In genomic region chr12:29310899-29311298, GRCh38 we compare ENCODE assay signal across 28 cellular contexts.
"Had no signal": no experiment of that assay in that cellular context is flagged by ENCODE, and none has a peak within 500 bp of the region (broad histone marks: within the 10 kb centered on the region; RNA-seq: fewer than 3 reads in every experiment).

No MANE protein-coding gene starts in this region.

- H3K9me3 ChIP-seq: suprapubic skin, testis, thoracic aorta, thyroid gland, tibial artery, tibial nerve, upper lobe of left lung, upper lobe of right lung, uterus, vagina had no signal

- H3K4me3 ChIP-seq: suprapubic skin, testis, thoracic aorta, thyroid gland, tibial artery, tibial nerve, upper lobe of left lung, upper lobe of right lung, uterus, vagina had no signal

- H3K27ac ChIP-seq: suprapubic skin, testis, thoracic aorta, thyroid gland, tibial artery, tibial nerve, upper lobe of left lung, upper lobe of right lung, uterus, vagina had no signal

- H3K27ac Mint-ChIP-seq: stimulated activated effector memory CD8-positive, alpha-beta T cell treated with anti-CD3 and anti-CD28 coated beads, Interleukin-12 subunit alpha, Interleukin-12 subunit beta, amount 100 ng/mL, for 72 hours; stimulated activated memory B cell treated with anti-CD40 and anti-IgM and Interleukin-4, amounts not matched to agents 10 μg/mL and 1 μg/mL and 100 μg/mL, for 72 hours; stimulated activated naive B cell treated with anti-CD40 and anti-IgM and Interleukin-4, amounts not matched to agents 10 μg/mL and 1 μg/mL and 100 μg/mL, for 72 hours; stimulated activated naive CD8-positive, alpha-beta T cell treated with anti-CD3 and anti-CD28 coated beads, Interleukin-15, amount 100 ng/mL, for 72 hours; stimulated activated naive CD8-positive, alpha-beta T cell treated with anti-CD3 and anti-CD28 coated beads, Interleukin-15, Interleukin-2, amounts not matched to agents 100 ng/mL and 50 ng/mL, for 24 hours; type B pancreatic cell had no signal

- H3K9me3 Mint-ChIP-seq: stimulated activated effector memory CD8-positive, alpha-beta T cell treated with anti-CD3 and anti-CD28 coated beads, Interleukin-12 subunit alpha, Interleukin-12 subunit beta, amount 100 ng/mL, for 72 hours; stimulated activated memory B cell treated with anti-CD40 and anti-IgM and Interleukin-4, amounts not matched to agents 10 μg/mL and 1 μg/mL and 100 μg/mL, for 72 hours; stimulated activated naive B cell treated with anti-CD40 and anti-IgM and Interleukin-4, amounts not matched to agents 10 μg/mL and 1 μg/mL and 100 μg/mL, for 72 hours; stimulated activated naive CD8-positive, alpha-beta T cell treated with anti-CD3 and anti-CD28 coated beads, Interleukin-15, amount 100 ng/mL, for 72 hours; stimulated activated naive CD8-positive, alpha-beta T cell treated with anti-CD3 and anti-CD28 coated beads, Interleukin-15, Interleukin-2, amounts not matched to agents 100 ng/mL and 50 ng/mL, for 24 hours; type B pancreatic cell had no signal

- H3K27me3 Mint-ChIP-seq: stimulated activated memory B cell treated with anti-CD40 and anti-IgM and Interleukin-4, amounts not matched to agents 10 μg/mL and 1 μg/mL and 100 μg/mL, for 72 hours; stimulated activated naive B cell treated with anti-CD40 and anti-IgM and Interleukin-4, amounts not matched to agents 10 μg/mL and 1 μg/mL and 100 μg/mL, for 72 hours; stimulated activated naive CD8-positive, alpha-beta T cell treated with anti-CD3 and anti-CD28 coated beads, Interleukin-15, amount 100 ng/mL, for 72 hours; stimulated activated naive CD8-positive, alpha-beta T cell treated with anti-CD3 and anti-CD28 coated beads, Interleukin-15, Interleukin-2, amounts not matched to agents 100 ng/mL and 50 ng/mL, for 24 hours; type B pancreatic cell had no signal

- ATAC-seq: stimulated activated effector memory CD8-positive, alpha-beta T cell treated with anti-CD3 and anti-CD28 coated beads, Interleukin-12 subunit alpha, Interleukin-12 subunit beta, amount 100 ng/mL, for 72 hours; stimulated activated memory B cell treated with anti-CD40 and anti-IgM and Interleukin-4, amounts not matched to agents 10 μg/mL and 1 μg/mL and 100 μg/mL, for 72 hours; stimulated activated naive B cell treated with anti-CD40 and anti-IgM and Interleukin-4, amounts not matched to agents 10 μg/mL and 1 μg/mL and 100 μg/mL, for 72 hours; stimulated activated naive CD8-positive, alpha-beta T cell treated with anti-CD3 and anti-CD28 coated beads, Interleukin-15, amount 100 ng/mL, for 72 hours; stimulated activated naive CD8-positive, alpha-beta T cell treated with anti-CD3 and anti-CD28 coated beads, Interleukin-15, Interleukin-2, amounts not matched to agents 100 U/mL and 50 U/mL, for 24 hours; upper lobe of right lung had no signal

- H3K36me3 Mint-ChIP-seq: stimulated activated naive B cell treated with anti-CD40 and anti-IgM and Interleukin-4, amounts not matched to agents 10 μg/mL and 1 μg/mL and 100 μg/mL, for 72 hours had no signal

- DNase-seq: stimulated activated CD4-positive, alpha-beta T cell treated with anti-CD3 and anti-CD28 coated beads, Interleukin-2, amount 100 ng/mL, for 24 hours; stimulated activated CD4-positive, alpha-beta T cell treated with anti-CD3 and anti-CD28 coated beads, Interleukin-2, amount 100 ng/mL, for 48 hours; stimulated activated CD4-positive, alpha-beta T cell treated with anti-CD3 and anti-CD28 coated beads, Interleukin-4, amount 100 ng/mL, for 1 hour; stimulated activated CD4-positive, alpha-beta T cell treated with anti-CD3 and anti-CD28 coated beads, Interleukin-4, amount 100 ng/mL, for 24 hours; stimulated activated CD4-positive, alpha-beta T cell treated with anti-CD3 and anti-CD28 coated beads, Interleukin-4, amount 100 ng/mL, for 4 hours; stimulated activated CD8-positive, alpha-beta memory T cell treated with anti-CD3 and anti-CD28 coated beads, Interleukin-4, amount 100 ng/mL, for 48 hours; stimulated activated naive B cell treated with anti-CD40 and anti-IgM and Interleukin-4, amounts not matched to agents 10 μg/mL and 1 μg/mL and 100 μg/mL, for 72 hours; stimulated activated naive CD4-positive, alpha-beta T cell; stimulated activated naive CD4-positive, alpha-beta T cell treated with Interleukin-2 at 50 U/mL for 16 hours; stimulated activated naive CD8-positive, alpha-beta T cell treated with anti-CD3 and anti-CD28 coated beads, Interleukin-15, amount 100 ng/mL, for 72 hours; stimulated activated naive CD8-positive, alpha-beta T cell treated with anti-CD3 and anti-CD28 coated beads, Interleukin-15, Interleukin-2, amounts not matched to agents 100 U/mL and 50 U/mL, for 24 hours; substantia nigra; testis; thyroid gland; tibial artery; trophoblast cell; upper lobe of left lung; upper lobe of right lung; uterus had no signal

- H3K4me3 Mint-ChIP-seq: stimulated activated effector memory CD8-positive, alpha-beta T cell treated with anti-CD3 and anti-CD28 coated beads, Interleukin-12 subunit alpha, Interleukin-12 subunit beta, amount 100 ng/mL, for 72 hours; stimulated activated memory B cell treated with anti-CD40 and anti-IgM and Interleukin-4, amounts not matched to agents 10 μg/mL and 1 μg/mL and 100 μg/mL, for 72 hours; stimulated activated naive B cell treated with anti-CD40 and anti-IgM and Interleukin-4, amounts not matched to agents 10 μg/mL and 1 μg/mL and 100 μg/mL, for 72 hours; stimulated activated naive CD8-positive, alpha-beta T cell treated with anti-CD3 and anti-CD28 coated beads, Interleukin-15, amount 100 ng/mL, for 72 hours; stimulated activated naive CD8-positive, alpha-beta T cell treated with anti-CD3 and anti-CD28 coated beads, Interleukin-15, Interleukin-2, amounts not matched to agents 100 ng/mL and 50 ng/mL, for 24 hours; type B pancreatic cell had no signal

- H3K36me3 ChIP-seq: suprapubic skin, thoracic aorta, thyroid gland, tibial artery, tibial nerve, upper lobe of right lung, uterus, vagina had no signal

- H3K4me1 ChIP-seq: suprapubic skin, testis, thyroid gland, tibial artery, tibial nerve, upper lobe of left lung, upper lobe of right lung, uterus, vagina had no signal

- FAIRE-seq: urothelium cell line had no signal

- H3K4me1 Mint-ChIP-seq: stimulated activated effector memory CD8-positive, alpha-beta T cell treated with anti-CD3 and anti-CD28 coated beads, Interleukin-12 subunit alpha, Interleukin-12 subunit beta, amount 100 ng/mL, for 72 hours; stimulated activated memory B cell treated with anti-CD40 and anti-IgM and Interleukin-4, amounts not matched to agents 10 μg/mL and 1 μg/mL and 100 μg/mL, for 72 hours; stimulated activated naive B cell treated with anti-CD40 and anti-IgM and Interleukin-4, amounts not matched to agents 10 μg/mL and 1 μg/mL and 100 μg/mL, for 72 hours; stimulated activated naive CD8-positive, alpha-beta T cell treated with anti-CD3 and anti-CD28 coated beads, Interleukin-15, amount 100 ng/mL, for 72 hours had no signal

- H3K27me3 ChIP-seq: suprapubic skin, testis, thyroid gland, tibial artery, tibial nerve, upper lobe of left lung, upper lobe of right lung, uterus, vagina had no signal
